10 cellular contexts compared by ENCODE assay signal in the genomic region with DNA sequence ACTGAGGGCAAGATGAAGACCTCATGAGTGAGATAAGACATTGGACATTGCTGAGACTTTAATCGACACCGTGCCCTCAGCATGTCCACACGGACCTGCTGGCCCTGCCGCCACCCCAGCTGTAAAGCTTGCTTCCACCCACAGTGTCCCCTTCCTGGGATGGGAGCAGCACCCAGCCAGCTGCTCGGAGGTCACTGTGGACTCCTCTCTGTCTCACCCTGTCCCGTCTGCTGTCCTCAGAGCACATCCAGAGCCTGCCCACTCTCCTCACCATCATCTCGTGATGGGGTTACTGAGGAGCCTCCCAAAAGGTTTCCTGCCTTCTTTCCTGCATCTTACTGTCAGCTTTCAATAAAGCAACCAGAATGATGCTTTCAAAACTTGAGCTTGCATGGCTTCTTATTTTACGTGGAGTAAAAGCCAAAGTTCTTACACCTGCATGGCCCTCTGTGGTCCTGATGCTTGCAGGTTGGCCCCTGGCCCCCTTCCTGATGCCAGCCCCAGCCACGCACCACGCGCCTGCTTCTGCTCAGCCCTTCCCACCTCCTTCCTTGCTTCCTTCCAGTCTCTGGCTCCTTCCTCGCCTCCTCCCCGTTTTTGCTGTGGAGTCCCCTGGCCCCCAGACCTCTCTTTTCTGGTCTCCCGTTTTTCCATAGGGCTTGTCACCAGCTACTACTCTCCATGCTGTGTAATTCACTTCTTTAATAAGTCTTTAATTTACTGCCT.
DNase-seq lines count a peak whose midpoint lies in the region; ATAC-seq, FAIRE-seq and TF ChIP-seq lines count a peak whose summit lies in the region.
"Had no signal": no experiment of that assay in that cellular context is flagged by ENCODE, and none has a peak within 500 bp of the region (broad histone marks: within the 10 kb centered on the region; RNA-seq: fewer than 3 reads in every experiment).

No MANE protein-coding gene starts in this region.

- FAIRE-seq in small intestine (lab: Jason Lieb, UNC): no peak
- FAIRE-seq: A204.1 had no signal

- H3K27ac ChIP-seq in RWPE2 (ENCODE audit: poor library complexity, severe bottlenecking) (peak overlapping the region; percentile 74), epithelial cell of prostate (peak overlapping the region; percentile 28), small intestine (ENCODE audit: low read depth in 1 of 2, low read length in 1 of 2) (peak overlapping the region; percentile 96 to 98)

- no peaks in the 10 kb centered on the region for H3K27me3 ChIP-seq in RWPE2 (ENCODE audit: insufficient read depth, poor library complexity, severe bottlenecking)
- H3K27me3 ChIP-seq in small intestine (ENCODE audit: control insufficient read depth in 2 of 2, insufficient read depth in 2 of 2, low read length in 2 of 2): no peaks in the 10 kb centered on the region

- ATAC-seq in RWPE2 (ENCODE audit: low read depth) (no peak), HG02981 (IDR thresholded peaks at IDR 0.05; ENCODE audit: unreplicated experiment) (no peak), GM19463 (IDR thresholded peaks at IDR 0.05; ENCODE audit: unreplicated experiment) (no peak), GM21723 (IDR thresholded peaks at IDR 0.05; ENCODE audit: unreplicated experiment) (no peak)

- H3K4me1 ChIP-seq in RWPE2 (ENCODE audit: insufficient read depth, poor library complexity, severe bottlenecking) (peaks cover 43% of the 10 kb centered on the region), small intestine (ENCODE audit: control insufficient read depth in 2 of 2, insufficient read depth in 1 of 2, low read depth in 1 of 2, low read length in 1 of 2) (peaks cover 18 to 35% of the 10 kb centered on the region in 2 donors)

- peak; percentile 29 for DNase-seq in activated CD4-positive, CD25-positive, alpha-beta regulatory T cell treated with anti-CD3 and anti-CD28 coated beads, Interleukin-2, amount 50 U/mL, for 72 hours
- no peak for DNase-seq in activated CD4-positive, CD25-positive, alpha-beta regulatory T cell (lab: John Stamatoyannopoulos, UW)
- DNase-seq in RWPE2 (ENCODE audit: low spot score) (no peak), epithelial cell of prostate (ENCODE audit: low read depth, low spot score) (no peak), small intestine (no peak)
- DNase-seq: KG1 had no signal

- H3K4me3 ChIP-seq in RWPE2 (ENCODE audit: severe bottlenecking): no peak overlapping the region
- H3K4me3 ChIP-seq in small intestine (ENCODE audit: low read depth in 1 of 2, low read length in 2 of 2): no peak overlapping the region

- H3K36me3 ChIP-seq in RWPE2 (ENCODE audit: low read depth): no peaks in the 10 kb centered on the region
- no peaks in the 10 kb centered on the region for H3K36me3 ChIP-seq in small intestine (ENCODE audit: control insufficient read depth in 2 of 2, insufficient read depth in 2 of 2, low read length in 2 of 2)

- H3K9me3 ChIP-seq in RWPE2 (ENCODE audit: severe bottlenecking) (no peaks in the 10 kb centered on the region), small intestine (ENCODE audit: control insufficient read depth, low read depth) (no peaks in the 10 kb centered on the region)

- no peak for TF ChIP-seq CTCF in RWPE2 (IDR thresholded peaks at IDR 0.05; ENCODE audit: poor library complexity, severe bottlenecking)

- 72 to 78% (median 75%) methylated on average over 14 of the region's 14 CpGs for WGBS in small intestine, 3 donors

Comparison
In these comparisons a context has a peak if more than half of its experiments do, and no peak if none do; other contexts are left out.
1. H3K27ac ChIP-seq: peak in every context shown above with its lines; median percentile 97 in small intestine; 74 in RWPE2; 28 in epithelial cell of prostate.